Comparison of ENCODE assay signal across 8 cellular contexts in the genomic region with DNA sequence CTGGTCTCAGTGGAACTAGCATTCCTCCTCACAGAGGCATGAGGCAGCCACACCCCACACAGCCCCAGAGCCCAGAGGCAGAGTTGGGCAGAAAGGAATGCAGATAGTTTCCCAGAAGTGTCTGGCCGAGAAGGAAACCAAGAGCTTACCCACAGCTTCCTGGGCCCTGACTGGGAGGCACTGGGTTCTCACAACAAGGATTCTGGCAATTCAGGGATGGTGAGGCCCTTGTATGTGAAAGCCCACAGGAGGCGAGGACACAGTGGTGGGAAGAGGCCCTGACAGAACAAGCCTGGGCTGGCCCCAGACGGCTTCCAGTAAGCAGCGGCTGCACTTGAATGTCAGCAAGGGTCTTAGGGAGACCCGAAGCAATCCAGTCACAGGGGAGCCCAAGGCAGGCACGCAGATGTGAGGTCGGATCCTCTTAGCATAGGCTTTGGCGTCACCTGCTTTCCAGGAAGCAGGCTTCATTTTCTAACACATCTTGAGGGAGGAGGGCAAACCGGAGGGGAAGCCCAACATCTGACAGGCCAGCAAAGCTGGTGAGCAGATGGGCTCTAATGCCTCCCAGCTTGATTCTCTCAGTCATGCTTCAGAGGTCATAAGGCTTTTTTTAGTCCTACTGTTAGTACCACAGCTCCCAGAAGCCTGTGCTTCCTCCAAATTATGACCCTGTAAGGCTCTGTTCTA.
DNase-seq lines count a peak whose midpoint lies in the region; ATAC-seq and TF ChIP-seq lines count a peak whose summit lies in the region.

No MANE protein-coding gene starts in this region.

- H3K27me3 ChIP-seq in esophagus squamous epithelium = no peaks in the 10 kb centered on the region

- no peaks in the 10 kb centered on the region for H3K9me3 ChIP-seq in esophagus squamous epithelium

- no peak for TF ChIP-seq CTCF in esophagus squamous epithelium (IDR thresholded peaks at IDR 0.05)

- WGBS in esophagus squamous epithelium, 2 donors = 35% methylated on average over 2 to 7 of the region's 9 CpGs

- peak overlapping the region; percentile 69 to 84 (median 77) for H3K27ac ChIP-seq in esophagus squamous epithelium

- ATAC-seq in GM19035 (IDR thresholded peaks at IDR 0.05; ENCODE audit: unreplicated experiment) (peak; percentile 81), HG03159 (IDR thresholded peaks at IDR 0.05; ENCODE audit: unreplicated experiment) (peak; percentile 91)

- peak; percentile 91 for DNase-seq in DMS 273 (lab: John Stamatoyannopoulos, UW; ENCODE audit: unreplicated experiment)
- DNase-seq in RPMI7951 (ENCODE audit: low read depth) = peak; percentile 94
- DNase-seq in esophagus squamous epithelium (lab: John Stamatoyannopoulos, UW) = no peak
- DNase-seq in retina = peak; percentile 60
- DNase-seq in hippocampal formation (lab: John Stamatoyannopoulos, UW) = no peak
- DNase-seq in NK-92 (lab: John Stamatoyannopoulos, UW; ENCODE audit: unreplicated experiment) = no peak

- no peaks in the 10 kb centered on the region for H3K36me3 ChIP-seq in esophagus squamous epithelium

- TF ChIP-seq POLR2A in esophagus squamous epithelium (IDR thresholded peaks at IDR 0.05) = no peak

- peaks cover 17 to 30% (median 28%) of the 10 kb centered on the region in 3 donors for H3K4me1 ChIP-seq in esophagus squamous epithelium

- intact Hi-C loops in esophagus squamous epithelium (cut with DNase I) = no loop called here

- H3K4me3 ChIP-seq in esophagus squamous epithelium = no peak overlapping the region

Comparison
In these comparisons a context has a peak if more than half of its experiments do, and no peak if none do; other contexts are left out.
1. DNase-seq: peak in DMS 273 (single experiment), RPMI7951 (single experiment) and retina (single experiment); none in esophagus squamous epithelium (single experiment), hippocampal formation (0 of 2) and NK-92 (single experiment).